In genomic region chr1:58812926-58813325, GRCh38 we compare ENCODE assay signal across 1 cellular context.
A peak's percentile ranks its signal among the peaks of the same experiment; 100 is the strongest.
TF ChIP-seq lines count a peak whose summit lies in the region.

No MANE protein-coding gene starts in this region.

TF ChIP-seq in K562, 482 proteins besides CTCF, POLR2A, EP300 and RAD21:
- TF ChIP-seq THAP12 (CRISPR knock-in tag; IDR thresholded peaks at IDR 0.05) = no peak
- no peak for TF ChIP-seq UBTF (IDR thresholded peaks at IDR 0.05; ENCODE audit: borderline replicate concordance in 1 of 2, low read depth in 2 of 2, low read length in 2 of 2)
- TF ChIP-seq NFYB (IDR thresholded peaks at IDR 0.05; ENCODE audit: extremely low read depth, insufficient read length) = no peak
- TF ChIP-seq ZEB2 (IDR thresholded peaks at IDR 0.05) = no peak
- peak; percentile 38; the same call in 1 of the 2 replicates for TF ChIP-seq SMAD4 (CRISPR knock-in tag; conservative IDR thresholded peaks at IDR 0.05)
